Comparison of ENCODE assay signal across 8 cellular contexts in genomic region chr6:138692058-138692977, GRCh38.
DNase-seq lines count a peak whose midpoint lies in the region; ATAC-seq and TF ChIP-seq lines count a peak whose summit lies in the region.

No MANE protein-coding gene starts in this region.

- intact Hi-C loops in activated CD4-positive, alpha-beta T cell treated with anti-CD3 and anti-CD28 coated beads for 36 hours (cut with DNase I, micrococcal nuclease) = loop anchor here (1.0 to 5.0 kb wide), 9 partner anchors 38 to 672 kb away; partner anchors contain the start of genes CCDC28A (in 2 of the 2) and ABRACL (in 1 of the 2)

- no peaks in the 10 kb centered on the region for H3K36me3 Mint-ChIP-seq in activated CD4-positive, alpha-beta T cell treated with anti-CD3 and anti-CD28 coated beads for 36 hours (ENCODE audit: low read depth)

- H3K27ac ChIP-seq in coronary artery = peak overlapping the region; percentile 48 to 72

- no peaks in the 10 kb centered on the region for H3K9me3 Mint-ChIP-seq in activated CD4-positive, alpha-beta T cell treated with anti-CD3 and anti-CD28 coated beads for 36 hours (ENCODE audit: low read depth)

- peaks cover 10% of the 10 kb centered on the region for H3K4me1 Mint-ChIP-seq in activated CD4-positive, alpha-beta T cell treated with anti-CD3 and anti-CD28 coated beads for 36 hours

- ATAC-seq in HG02610 (IDR thresholded peaks at IDR 0.05; ENCODE audit: unreplicated experiment) (peak; percentile 60), left lobe of liver (peak; percentile 80)
- peak; percentile 63 for ATAC-seq in activated CD4-positive, alpha-beta T cell treated with anti-CD3 and anti-CD28 coated beads for 36 hours

- POLR2A ChIA-PET in activated CD4-positive, alpha-beta T cell treated with anti-CD3 and anti-CD28 coated beads for 36 hours (lab: Charles Lee) = no interaction called here

- no peak overlapping the region for H3K27ac Mint-ChIP-seq in activated CD4-positive, alpha-beta T cell treated with anti-CD3 and anti-CD28 coated beads for 36 hours

- H3K4me3 Mint-ChIP-seq in activated CD4-positive, alpha-beta T cell treated with anti-CD3 and anti-CD28 coated beads for 36 hours = peak overlapping the region; percentile 68

- peaks cover 29% of the 10 kb centered on the region for H3K27me3 Mint-ChIP-seq in activated CD4-positive, alpha-beta T cell treated with anti-CD3 and anti-CD28 coated beads for 36 hours

- CTCF ChIA-PET in activated CD4-positive, alpha-beta T cell treated with anti-CD3 and anti-CD28 coated beads for 36 hours (lab: Charles Lee) = interaction anchor here (0.6 to 1.3 kb wide), 10 partner anchors 11 to 1122 kb away, joined by 3 to 5 read pairs (median 3); no protein-coding TSS in a partner anchor

- DNase-seq in NCI-H2227 (lab: John Stamatoyannopoulos, UW; ENCODE audit: unreplicated experiment) (peak; percentile 48), NCI-H2227 treated with DMSO at 0.1 percent for 48 hours (lab: John Stamatoyannopoulos, UW) (no peak), NCI-H1092 treated with DMSO at 0.1 percent for 48 hours (lab: John Stamatoyannopoulos, UW) (peak; percentile 20), coronary artery (ENCODE audit: low spot score) (peak; percentile 79), left lobe of liver (ENCODE audit: low spot score) (peak; percentile 87)
- DNase-seq in activated CD4-positive, alpha-beta T cell treated with anti-CD3 and anti-CD28 coated beads for 36 hours = peak; percentile 74
- peak; percentile 57 for DNase-seq in stimulated activated CD4-positive, alpha-beta T cell treated with anti-CD3 and anti-CD28 coated beads, Interleukin-4, amount 100 ng/mL, for 1 hour

- H3K4me3 ChIP-seq in coronary artery = peak overlapping the region; percentile 95

- peak; percentile 66 for TF ChIP-seq CTCF in coronary artery (IDR thresholded peaks at IDR 0.05)
